Comparison of ENCODE assay signal across 3 cellular contexts in the genomic region with DNA sequence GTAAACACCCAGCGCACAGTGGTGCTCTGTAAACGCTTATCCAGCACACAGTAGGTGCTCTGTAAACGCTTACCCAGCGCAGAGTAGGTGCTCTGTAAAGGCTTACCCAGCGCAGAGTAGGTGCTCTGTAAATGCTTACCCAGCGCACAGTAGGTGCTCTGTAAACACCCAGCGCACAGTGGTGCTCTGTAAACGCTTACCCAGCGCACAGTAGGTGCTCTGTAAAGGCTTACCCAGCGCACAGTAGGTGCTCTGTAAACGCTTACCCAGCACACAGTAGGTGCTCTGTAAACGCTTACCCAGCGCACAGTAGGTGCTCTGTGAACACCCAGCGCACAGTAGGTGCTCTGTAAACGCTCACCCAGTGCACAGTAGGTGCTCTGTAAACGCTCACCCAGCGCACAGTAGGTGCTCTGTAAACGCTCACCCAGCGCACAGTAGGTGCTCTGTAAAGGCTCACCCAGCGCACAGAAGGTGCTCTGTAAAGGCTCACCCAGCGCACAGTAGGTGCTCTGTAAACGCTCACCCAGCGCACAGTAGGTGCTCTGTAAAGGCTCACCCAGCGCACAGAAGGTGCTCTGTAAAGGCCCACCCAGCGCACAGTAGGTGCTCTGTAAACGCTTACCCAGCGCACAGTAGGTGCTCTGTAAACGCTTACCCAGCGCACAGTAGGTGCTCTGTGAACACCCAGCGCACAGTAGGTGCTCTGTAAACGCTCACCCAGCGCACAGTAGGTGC. TPM values are rescaled to one million over a fixed set of nuclear protein-coding genes. Genes with fewer than 3 reads are reported as not detected.
"Had no signal": no experiment of that assay in that cellular context is flagged by ENCODE, and none has a peak within 500 bp of the region (broad histone marks: within the 10 kb centered on the region; RNA-seq: fewer than 3 reads in every experiment).

No MANE protein-coding gene starts in this region.

RNA-seq across cellular contexts. Expression of a gene that starts 14.3 kb away (rescaled TPM):
- total RNA-seq: HT1080, OCI-LY7, SK-MEL-5 had no signal

RNA-seq across cellular contexts. Expression of a gene that starts 14.5 kb away (rescaled TPM):
- total RNA-seq: HT1080, OCI-LY7, SK-MEL-5 had no signal
